In genomic region chr4:59054110-59054509, GRCh38 we compare ENCODE assay signal across 7 cellular contexts.
"Had no signal": no experiment of that assay in that cellular context is flagged by ENCODE, and none has a peak within 500 bp of the region (broad histone marks: within the 10 kb centered on the region; RNA-seq: fewer than 3 reads in every experiment).

No MANE protein-coding gene starts in this region.

- ATAC-seq: HepG2, K562 had no signal

- H3K27ac Mint-ChIP-seq: IgD-negative memory B cell had no signal

- H3K4me3 ChIP-seq: K562 had no signal

- H3K4me3 Mint-ChIP-seq: IgD-negative memory B cell had no signal

- H3K27ac ChIP-seq: HL-60 had no signal

- DNase-seq: IMR-90, KBM-7, KG1 had no signal

- H3K4me1 Mint-ChIP-seq: IgD-negative memory B cell had no signal

- H3K27me3 Mint-ChIP-seq: IgD-negative memory B cell had no signal
